ENCODE assay signal across 10 cellular contexts in genomic region chr4:38562751-38563198, GRCh38.
DNase-seq lines count a peak whose midpoint lies in the region; ATAC-seq and TF ChIP-seq lines count a peak whose summit lies in the region.
"Had no signal": no experiment of that assay in that cellular context is flagged by ENCODE, and none has a peak within 500 bp of the region (broad histone marks: within the 10 kb centered on the region; RNA-seq: fewer than 3 reads in every experiment).

No MANE protein-coding gene starts in this region.

- H3K4me3 Mint-ChIP-seq in dendritic cell treated with granulocyte-macrophage colony-stimulating factor and Interleukin-4, amounts not matched to agents 40 ng/mL and 50 ng/mL, for 4 days, result no peak overlapping the region
- no peak overlapping the region for H3K4me3 Mint-ChIP-seq in progenitor cell of endocrine pancreas (ENCODE audit: low read depth)
- H3K4me3 Mint-ChIP-seq: naive thymus-derived CD8-positive, alpha-beta T cell had no signal

- no peaks in the 10 kb centered on the region for H3K79me2 ChIP-seq in ACC112 (ENCODE audit: control insufficient read depth, insufficient read depth, low read length, unreplicated experiment)

- peak overlapping the region; percentile 60 for H3K27ac Mint-ChIP-seq in dendritic cell treated with granulocyte-macrophage colony-stimulating factor and Interleukin-4, amounts not matched to agents 40 ng/mL and 50 ng/mL, for 4 days
- H3K27ac Mint-ChIP-seq in progenitor cell of endocrine pancreas, result no peak overlapping the region

- peaks cover 2% of the 10 kb centered on the region for H3K27me3 Mint-ChIP-seq in dendritic cell treated with granulocyte-macrophage colony-stimulating factor and Interleukin-4, amounts not matched to agents 40 ng/mL and 50 ng/mL, for 4 days
- H3K27me3 Mint-ChIP-seq in progenitor cell of endocrine pancreas, result no peaks in the 10 kb centered on the region
- H3K27me3 Mint-ChIP-seq: naive thymus-derived CD8-positive, alpha-beta T cell had no signal

- H3K4me1 Mint-ChIP-seq in dendritic cell treated with granulocyte-macrophage colony-stimulating factor and Interleukin-4, amounts not matched to agents 40 ng/mL and 50 ng/mL, for 4 days (ENCODE audit: low read depth), result peaks cover 19% of the 10 kb centered on the region
- H3K4me1 Mint-ChIP-seq in progenitor cell of endocrine pancreas (ENCODE audit: low read depth), result peaks cover 8% of the 10 kb centered on the region

- H3K4me3 ChIP-seq in ACC112 (ENCODE audit: low read depth, low read length), result no peak overlapping the region
- H3K4me3 ChIP-seq in lower lobe of right lung, result no peak overlapping the region

- H3K4me1 ChIP-seq in ACC112 (ENCODE audit: control insufficient read depth, insufficient read depth, low read length, unreplicated experiment) (peaks cover 40% of the 10 kb centered on the region), lower lobe of right lung (peaks cover 33% of the 10 kb centered on the region)

- H3K27ac ChIP-seq in ACC112 (ENCODE audit: low read depth, low read length) (no peak overlapping the region), lower lobe of right lung (no peak overlapping the region)
- H3K27ac ChIP-seq: C4-2B had no signal

- no peak for TF ChIP-seq CTCF in lower lobe of right lung (IDR thresholded peaks at IDR 0.05)
- no peak for TF ChIP-seq CTCF in progenitor cell of endocrine pancreas (IDR thresholded peaks at IDR 0.05; ENCODE audit: unreplicated experiment)

- H3K9me3 ChIP-seq in lower lobe of right lung, result no peaks in the 10 kb centered on the region

- H3K27me3 ChIP-seq in ACC112 (ENCODE audit: insufficient read depth, low read length), result no peaks in the 10 kb centered on the region
- no peaks in the 10 kb centered on the region for H3K27me3 ChIP-seq in lower lobe of right lung (ENCODE audit: low read depth)

- peak overlapping the region; percentile 20 for H2AFZ ChIP-seq in ACC112 (ENCODE audit: low read length, unreplicated experiment)

- intact Hi-C loops in dendritic cell treated with granulocyte-macrophage colony-stimulating factor and Interleukin-4, amounts not matched to agents 40 ng/mL and 50 ng/mL, for 4 days (cut with micrococcal nuclease), result no loop called here
- intact Hi-C loops in lower lobe of right lung (cut with DNase I), result no loop called here

- DNase-seq in lower lobe of right lung (no peak), progenitor cell of endocrine pancreas (ENCODE audit: low spot score, unreplicated experiment) (no peak), RKO (ENCODE audit: low spot score) (no peak)
- no peak for DNase-seq in activated T-cell treated with anti-CD3 and anti-CD28 coated beads, Interleukin-2, amount 50 U/mL, for 1 hour
- DNase-seq: naive thymus-derived CD8-positive, alpha-beta T cell had no signal

- no peaks in the 10 kb centered on the region for H3K9me3 Mint-ChIP-seq in dendritic cell treated with granulocyte-macrophage colony-stimulating factor and Interleukin-4, amounts not matched to agents 40 ng/mL and 50 ng/mL, for 4 days
- no peaks in the 10 kb centered on the region for H3K9me3 Mint-ChIP-seq in progenitor cell of endocrine pancreas (ENCODE audit: low read depth)
- H3K9me3 Mint-ChIP-seq: naive thymus-derived CD8-positive, alpha-beta T cell had no signal

- H3K36me3 Mint-ChIP-seq in dendritic cell treated with granulocyte-macrophage colony-stimulating factor and Interleukin-4, amounts not matched to agents 40 ng/mL and 50 ng/mL, for 4 days (ENCODE audit: low read depth), result no peaks in the 10 kb centered on the region
- no peaks in the 10 kb centered on the region for H3K36me3 Mint-ChIP-seq in progenitor cell of endocrine pancreas (ENCODE audit: insufficient read depth)

- H3K36me3 ChIP-seq in ACC112 (ENCODE audit: insufficient read depth, low read length) (no peaks in the 10 kb centered on the region), lower lobe of right lung (no peaks in the 10 kb centered on the region)

- ATAC-seq in HG02610 (IDR thresholded peaks at IDR 0.05; ENCODE audit: unreplicated experiment) (peak; percentile 49), lower lobe of right lung (peak; percentile 63 to 72), GM21825 (IDR thresholded peaks at IDR 0.05; ENCODE audit: unreplicated experiment) (no peak)
- ATAC-seq: naive thymus-derived CD8-positive, alpha-beta T cell had no signal
